8 cellular contexts compared by ENCODE assay signal in the genomic region with DNA sequence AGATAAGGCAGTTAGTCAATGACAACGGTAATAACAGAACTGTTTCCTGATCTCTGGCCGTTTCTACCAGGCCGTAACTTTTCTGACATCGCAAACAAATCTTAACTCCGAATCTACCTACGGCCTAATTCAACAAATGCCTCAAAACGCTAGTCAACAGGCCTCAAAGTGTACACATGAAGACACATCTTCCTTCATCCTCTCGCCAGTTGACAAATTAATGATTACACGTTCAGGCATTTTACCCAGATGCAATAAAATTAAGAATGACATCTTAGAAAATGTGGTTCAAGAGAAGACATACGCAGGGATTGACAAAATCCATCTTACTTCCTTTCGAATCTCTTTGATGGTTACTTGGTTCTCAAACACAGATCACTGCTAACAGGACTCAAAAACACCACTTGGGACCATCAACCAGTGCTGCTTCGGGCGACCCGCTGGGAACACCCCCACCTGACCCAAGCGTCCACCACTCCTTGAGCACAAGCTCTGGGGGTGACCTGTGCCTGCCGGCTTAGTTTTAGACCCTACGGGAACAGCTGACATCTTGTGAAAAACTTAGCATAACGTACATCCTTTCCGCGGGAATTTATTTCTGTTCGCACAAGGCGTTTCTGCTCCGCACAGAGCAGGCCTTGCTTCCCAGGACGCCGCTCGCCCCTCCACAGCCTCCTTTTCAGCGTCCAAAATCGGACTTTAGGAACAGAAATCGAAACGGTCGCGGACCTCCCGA. TPM values are rescaled to one million over a fixed set of nuclear protein-coding genes. Genes with fewer than 3 reads are reported as not detected.
DNase-seq lines count a peak whose midpoint lies in the region; ATAC-seq, FAIRE-seq and TF ChIP-seq lines count a peak whose summit lies in the region.

No MANE protein-coding gene starts in this region.

- H3K36me3 ChIP-seq in HepG2 (replicated peaks in 1 of 2; ENCODE audit: control insufficient read depth in 1 of 2, insufficient read depth in 2 of 2, low read length in 2 of 2) = no peaks in the 10 kb centered on the region

- peak overlapping the region; percentile 55; the same call in 1 of the 2 replicates for H3K27ac Mint-ChIP-seq in WTC11
- peak overlapping the region; percentile 84 for H3K27ac Mint-ChIP-seq in dendritic cell treated with granulocyte-macrophage colony-stimulating factor and Interleukin-4, amounts not matched to agents 40 ng/mL and 50 ng/mL, for 4 days

- under 1% methylated on average over 29 of the region's 33 CpGs for WGBS in HepG2 (ENCODE audit: low lambda C conversion rate)

- H3K27ac ChIP-seq in HepG2 (ENCODE audit: extremely low read length, insufficient read depth, low read length) = peak overlapping the region; percentile 62

- TF ChIP-seq EP300 in HepG2 (IDR thresholded peaks at IDR 0.05; ENCODE audit: low read depth in 2 of 2, low read length in 2 of 2) (no peak), HepG2 (CRISPR knock-in tag; IDR thresholded peaks at IDR 0.05; ENCODE audit: borderline replicate concordance) (no peak)

- CTCF ChIA-PET in WTC11 (lab: Charles Lee) (interaction anchor here (0.6 to 1.0 kb wide), 2 partner anchors 9 to 53 kb away, joined by 4 to 7 read pairs; no protein-coding TSS in a partner anchor), HepG2 (lab: Yijun Ruan, JAX; ENCODE audit: low intra/inter-chr PET ratio, low total read pairs) (no interaction called here)

- in situ Hi-C loops in HepG2 (cut with HindIII; ENCODE audit: extremely low pct_ligation_motif_present, low pct_unique_long_range_greater_than_20kb) = no loop called here

- peak; percentile 77 for FAIRE-seq in HepG2 (lab: Jason Lieb, UNC)

- DNase-seq in 8988T (peak; percentile 73), HT1080 (ENCODE audit: low read depth) (peak; percentile 47), WTC11 (ENCODE audit: low spot score) (peak; percentile 42), HepG2 (ENCODE audit: low spot score) (no peak), occipital lobe (lab: John Stamatoyannopoulos, UW) (no peak)
- peak; percentile 15 for DNase-seq in stimulated activated CD8-positive, alpha-beta memory T cell treated with anti-CD3 and anti-CD28 coated beads, Interleukin-12 subunit alpha, Interleukin-12 subunit beta, amount 100 ng/mL, for 4 hours (ENCODE audit: low read depth)

- H3K9me3 Mint-ChIP-seq in WTC11 = no peaks in the 10 kb centered on the region
- no peaks in the 10 kb centered on the region for H3K9me3 Mint-ChIP-seq in dendritic cell treated with granulocyte-macrophage colony-stimulating factor and Interleukin-4, amounts not matched to agents 40 ng/mL and 50 ng/mL, for 4 days

- no peaks in the 10 kb centered on the region for H3K9me3 ChIP-seq in HepG2 (ENCODE audit: low read length)

- H3K4me1 Mint-ChIP-seq in WTC11 = peaks cover 32% of the 10 kb centered on the region
- H3K4me1 Mint-ChIP-seq in dendritic cell treated with granulocyte-macrophage colony-stimulating factor and Interleukin-4, amounts not matched to agents 40 ng/mL and 50 ng/mL, for 4 days (ENCODE audit: low read depth) = peaks cover 26% of the 10 kb centered on the region

- intact Hi-C loops in dendritic cell treated with granulocyte-macrophage colony-stimulating factor and Interleukin-4, amounts not matched to agents 40 ng/mL and 50 ng/mL, for 4 days (cut with micrococcal nuclease) = no loop called here
- intact Hi-C loops in HepG2 (cut with micrococcal nuclease; ENCODE audit: unreplicated experiment) = loop anchor here (5.0 kb wide), 1 partner anchor 42 kb away; no protein-coding TSS in a partner anchor

- peak; percentile 24; the same call in 1 of the 2 replicates for TF ChIP-seq RAD21 in HepG2 (CRISPR knock-in tag; IDR thresholded peaks at IDR 0.05)

- peaks cover 42% of the 10 kb centered on the region for H3K27me3 Mint-ChIP-seq in WTC11 (ENCODE audit: low read depth)
- peaks cover 27% of the 10 kb centered on the region for H3K27me3 Mint-ChIP-seq in dendritic cell treated with granulocyte-macrophage colony-stimulating factor and Interleukin-4, amounts not matched to agents 40 ng/mL and 50 ng/mL, for 4 days

- peak overlapping the region; percentile 90 for H3K4me2 ChIP-seq in HepG2 (ENCODE audit: low read depth, low read length)

- peak overlapping the region; percentile 76 for H3K9ac ChIP-seq in HepG2 (ENCODE audit: insufficient read depth, low read depth, low read length)

- no peak for TF ChIP-seq CTCF in WTC11 (IDR thresholded peaks at IDR 0.05)
- no peak for TF ChIP-seq CTCF in HepG2 (CRISPR knock-in tag; IDR thresholded peaks at IDR 0.05)

- H3K4me1 ChIP-seq in HepG2 (ENCODE audit: insufficient read depth, low read length) = peaks cover 56% of the 10 kb centered on the region

- POLR2A ChIA-PET in WTC11 (lab: Charles Lee) = no interaction called here
- POLR2A ChIA-PET in HepG2 (lab: Yijun Ruan, JAX) = no interaction called here

- peaks cover 13% of the 10 kb centered on the region for H4K20me1 ChIP-seq in HepG2 (ENCODE audit: insufficient read depth, low read length)

- H3K4me3 Mint-ChIP-seq in WTC11 = peak overlapping the region; percentile 90
- peak overlapping the region; percentile 89 for H3K4me3 Mint-ChIP-seq in dendritic cell treated with granulocyte-macrophage colony-stimulating factor and Interleukin-4, amounts not matched to agents 40 ng/mL and 50 ng/mL, for 4 days

- H2AFZ ChIP-seq in HepG2 (ENCODE audit: low read length) = peak overlapping the region; percentile 51

- BruUV-seq in HepG2 (replicated peaks; lab: Mats Ljungman, UMichigan) = TSS peak; percentile 59

- TF ChIP-seq POLR2A in HepG2 (IDR thresholded peaks at IDR 0.05; ENCODE audit: insufficient read depth in 1 of 2, low read depth in 2 of 2, low read length in 2 of 2) = no peak

- H3K27me3 ChIP-seq in HepG2 (ENCODE audit: control insufficient read depth in 1 of 2, insufficient read depth in 2 of 2, low read length in 2 of 2) = no peaks in the 10 kb centered on the region; a peak in 1 of 5 replicates

- peak overlapping the region; percentile 75 to 91 (median 90) for H3K4me3 ChIP-seq in HepG2 (replicated peaks in 1 of 3; ENCODE audit: insufficient read depth in 1 of 3, low read depth in 2 of 3, low read length in 3 of 3)

- H3K79me2 ChIP-seq in HepG2 (ENCODE audit: insufficient read depth, low read length) = peaks cover 44% of the 10 kb centered on the region

- peak; percentile 6 for ATAC-seq in GM18502 (IDR thresholded peaks at IDR 0.05; ENCODE audit: poor library complexity, unreplicated experiment)
- ATAC-seq in WTC11 = peak; percentile 5; the same call in 1 of the 2 replicates
- peak; percentile 51 for ATAC-seq in HepG2

- no peaks in the 10 kb centered on the region for H3K36me3 Mint-ChIP-seq in WTC11
- H3K36me3 Mint-ChIP-seq in dendritic cell treated with granulocyte-macrophage colony-stimulating factor and Interleukin-4, amounts not matched to agents 40 ng/mL and 50 ng/mL, for 4 days (ENCODE audit: low read depth) = peaks cover 7% of the 10 kb centered on the region

TF ChIP-seq in WTC11, 78 proteins besides CTCF, POLR2A, EP300 and RAD21 (continues in another document):
- TF ChIP-seq SP1 (CRISPR knock-in tag; conservative IDR thresholded peaks at IDR 0.05) = no peak
- TF ChIP-seq TP53 (CRISPR knock-in tag; IDR thresholded peaks at IDR 0.05) = 0 out of 2 replicates have a peak, but pooled peaks have one; percentile 29

RNA-seq across cellular contexts. Expression of a gene that starts 1.3 kb away (rescaled TPM):
- 8.2 and 11.8 TPM in 2 replicates for total RNA-seq in HT1080 (2014; rRNA removed; shearing (Covaris generic))
- polyA plus RNA-seq in HT1080 (2015; cell fraction: cytosol; rRNA removed) = 6.0 and 6.2 TPM in 2 replicates
- polyA plus RNA-seq in HT1080 (2015; cell fraction: nucleus; rRNA removed) = 8.3 and 9.8 TPM in 2 replicates
- total RNA-seq in WTC11 (2021) (12.3 to 20.9 TPM (median 14.7 TPM) in 3 replicates), HepG2 (2016; rRNA removed; fragmentation: Illumina TruSeq; extraction: Trizol) (12.8 and 15.6 TPM in 2 replicates), occipital lobe (25.6 TPM)
- 8.9 and 9.3 TPM in 2 replicates for total RNA-seq in HepG2 (2016; cell fraction: cytosol; rRNA removed; fragmentation: Illumina TruSeq; extraction: Trizol; ENCODE audit: low read depth)
- 14.5 and 15.1 TPM in 2 replicates for total RNA-seq in HepG2 (2016; cell fraction: insoluble cytoplasmic fraction; rRNA removed; fragmentation: Illumina TruSeq; extraction: Trizol)
- total RNA-seq in HepG2 (2016; cell fraction: membrane; rRNA removed; fragmentation: Illumina TruSeq; extraction: Trizol) = 10.0 and 10.3 TPM in 2 replicates
- 9.9 and 12.6 TPM in 2 replicates for total RNA-seq in HepG2 (2016; cell fraction: nucleus; rRNA removed; fragmentation: Illumina TruSeq; extraction: Trizol)
- polyA plus RNA-seq in HepG2 (2011; rRNA removed) = 3.8 and 4.0 TPM in 2 replicates
- polyA plus RNA-seq in HepG2 (2011; cell fraction: cytosol; rRNA removed) = 2.9 and 3.8 TPM in 2 replicates
- polyA plus RNA-seq in HepG2 (2011; cell fraction: nucleus; rRNA removed) = 3.1 and 5.0 TPM in 2 replicates
- polyA plus RNA-seq in HepG2 (2012) = 3.3 TPM in 2 replicates
- polyA plus RNA-seq in HepG2 (2016; cell fraction: cytosol; fragmentation: Illumina TruSeq; extraction: Trizol; ENCODE audit: low read depth) = 1.5 TPM in 2 replicates
- 9.8 and 11.0 TPM in 2 replicates for polyA plus RNA-seq in HepG2 (2016; cell fraction: insoluble cytoplasmic fraction; fragmentation: Illumina TruSeq; extraction: Trizol; ENCODE audit: low read depth)
- polyA plus RNA-seq in HepG2 (2016; cell fraction: membrane; fragmentation: Illumina TruSeq; extraction: Trizol; ENCODE audit: low read depth) = 4.1 and 4.6 TPM in 2 replicates
- polyA plus RNA-seq in HepG2 (2016; cell fraction: nucleus; fragmentation: Illumina TruSeq; extraction: Trizol; ENCODE audit: insufficient read depth, low read depth) = 9.0 and 10.5 TPM in 2 replicates
- polyA minus RNA-seq in HepG2 (2011; rRNA and poly(A)+ RNA removed; ENCODE audit: low replicate concordance) = 13.9 and 50.6 TPM in 2 replicates
- polyA minus RNA-seq in HepG2 (2011; cell fraction: cytosol; rRNA and poly(A)+ RNA removed) = 5.8 and 10.0 TPM in 2 replicates
- polyA minus RNA-seq in HepG2 (2011; cell fraction: nucleus; rRNA and poly(A)+ RNA removed) = 13.1 and 13.9 TPM in 2 replicates

Comparison
In these comparisons a context has a peak if more than half of its experiments do, and no peak if none do; other contexts are left out.
1. DNase-seq: peak in 8988T (single experiment), HT1080 (single experiment), WTC11 (single experiment) and stimulated activated CD8-positive, alpha-beta memory T cell treated with anti-CD3 and anti-CD28 coated beads, Interleukin-12 subunit alpha, Interleukin-12 subunit beta, amount 100 ng/mL, for 4 hours (single experiment); none in HepG2 (single experiment) and occipital lobe (single experiment).
2. Peak in every context shown above with its lines, with median percentiles within 50 percentile points of each other: ATAC-seq.